In genomic region chr1:37931493-37932158, GRCh38 we compare ENCODE assay signal across 8 cellular contexts.
DNase-seq lines count a peak whose midpoint lies in the region; ATAC-seq lines count a peak whose summit lies in the region.

No MANE protein-coding gene starts in this region.

- peaks cover 30% of the 10 kb centered on the region for H3K4me1 Mint-ChIP-seq in central memory CD8-positive, alpha-beta T cell

- H3K36me3 Mint-ChIP-seq in central memory CD8-positive, alpha-beta T cell (ENCODE audit: insufficient read depth), result peaks cover 8% of the 10 kb centered on the region

- ATAC-seq in GM19043 (IDR thresholded peaks at IDR 0.05; ENCODE audit: low read depth, unreplicated experiment) (peak; percentile 90), HG03342 (IDR thresholded peaks at IDR 0.05; ENCODE audit: unreplicated experiment) (peak; percentile 93)
- ATAC-seq in central memory CD8-positive, alpha-beta T cell (replicated peaks; ENCODE audit: extremely low read depth, poor library complexity, severe bottlenecking), result peak; percentile 99

- H3K27me3 Mint-ChIP-seq in central memory CD8-positive, alpha-beta T cell, result no peaks in the 10 kb centered on the region

- H3K9me3 Mint-ChIP-seq in central memory CD8-positive, alpha-beta T cell, result no peaks in the 10 kb centered on the region

- H3K4me3 Mint-ChIP-seq in central memory CD8-positive, alpha-beta T cell, result peak overlapping the region; percentile 93

- peak overlapping the region; percentile 80 for H3K27ac Mint-ChIP-seq in central memory CD8-positive, alpha-beta T cell (ENCODE audit: low read depth)

- DNase-seq in AML-193 (lab: John Stamatoyannopoulos, UW) (peak; percentile 92), NCI-H345 treated with DMSO at 0.1 percent for 48 hours (lab: John Stamatoyannopoulos, UW; ENCODE audit: unreplicated experiment) (peak; percentile 95), islet precursor cell (peak; percentile 99)
- DNase-seq in activated CD4-positive, CD25-positive, alpha-beta regulatory T cell (lab: John Stamatoyannopoulos, UW), result peak; percentile 89 to 94 (median 92)
- DNase-seq in central memory CD8-positive, alpha-beta T cell (ENCODE audit: low spot score in 2 of 2), result peak; percentile 95 to 96
- DNase-seq in stimulated activated CD4-positive, alpha-beta T cell treated with anti-CD3 and anti-CD28 coated beads, Interleukin-12 subunit alpha, Interleukin-12 subunit beta, amount 100 ng/mL, for 4 hours, result peak; percentile 96

Comparison
In these comparisons a context has a peak if more than half of its experiments do, and no peak if none do; other contexts are left out.
1. Peak in every context shown above with its lines: DNase-seq and ATAC-seq.